16 cellular contexts compared by ENCODE assay signal in the genomic region with DNA sequence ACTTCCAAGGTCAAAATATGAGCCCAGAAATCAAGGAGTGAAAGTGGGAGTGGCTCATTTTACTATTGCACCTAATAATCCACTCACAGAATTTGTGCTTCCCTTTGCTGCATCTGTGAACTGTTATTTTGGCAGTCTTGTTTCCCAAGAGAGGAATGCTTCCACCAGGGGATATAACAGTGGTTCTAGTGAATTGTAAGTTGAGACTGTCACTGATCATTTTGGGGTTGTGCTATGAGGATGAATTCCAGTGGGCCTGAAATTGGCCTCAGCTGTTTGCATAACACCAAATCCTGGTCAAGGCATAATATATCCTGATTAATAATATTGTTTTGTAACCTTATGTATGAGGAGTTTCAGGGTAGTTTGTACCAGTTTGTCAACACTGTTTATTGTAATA. TPM values are rescaled to one million over a fixed set of nuclear protein-coding genes. Genes with fewer than 3 reads are reported as not detected.
A peak's percentile ranks its signal among the peaks of the same experiment; 100 is the strongest.
DNase-seq lines count a peak whose midpoint lies in the region; ATAC-seq and TF ChIP-seq lines count a peak whose summit lies in the region.
"Had no signal": no experiment of that assay in that cellular context is flagged by ENCODE, and none has a peak within 500 bp of the region (broad histone marks: within the 10 kb centered on the region; RNA-seq: fewer than 3 reads in every experiment).

No MANE protein-coding gene starts in this region.

- H3K9me3 Mint-ChIP-seq in nephron progenitor cell = peaks cover 39% of the 10 kb centered on the region
- H3K9me3 Mint-ChIP-seq in stimulated activated effector memory CD8-positive, alpha-beta T cell treated with anti-CD3 and anti-CD28 coated beads, Interleukin-12 subunit alpha, Interleukin-12 subunit beta, amount 100 ng/mL, for 72 hours = peaks cover 8% of the 10 kb centered on the region
- peaks cover 4% of the 10 kb centered on the region for H3K9me3 Mint-ChIP-seq in activated CD4-positive, alpha-beta T cell treated with anti-CD3 and anti-CD28 coated beads, Interleukin-2, amount 10 ng/mL, durations not matched to agents 24 days and 14 days

- no peaks in the 10 kb centered on the region for H3K27me3 Mint-ChIP-seq in nephron progenitor cell (ENCODE audit: low read depth, poor library complexity)
- H3K27me3 Mint-ChIP-seq in activated CD4-positive, alpha-beta T cell treated with anti-CD3 and anti-CD28 coated beads, Interleukin-2, amount 10 ng/mL, durations not matched to agents 24 days and 14 days = peaks cover 27% of the 10 kb centered on the region
- H3K27me3 Mint-ChIP-seq: B cell; CD4-positive, CD25-positive, alpha-beta regulatory T cell had no signal

- H3K27me3 ChIP-seq in adipocyte (replicated peaks; ENCODE audit: control insufficient read depth, insufficient read depth, low read length) = no peaks in the 10 kb centered on the region
- H3K27me3 ChIP-seq: BLaER1 had no signal

- H3K4me3 ChIP-seq in adipocyte (ENCODE audit: low read length) = no peak overlapping the region
- H3K4me3 ChIP-seq: BLaER1, GM23338 had no signal

- no peaks in the 10 kb centered on the region for H3K4me1 Mint-ChIP-seq in nephron progenitor cell
- no peaks in the 10 kb centered on the region for H3K4me1 Mint-ChIP-seq in stimulated activated effector memory CD8-positive, alpha-beta T cell treated with anti-CD3 and anti-CD28 coated beads, Interleukin-12 subunit alpha, Interleukin-12 subunit beta, amount 100 ng/mL, for 72 hours
- no peaks in the 10 kb centered on the region for H3K4me1 Mint-ChIP-seq in activated CD4-positive, alpha-beta T cell treated with anti-CD3 and anti-CD28 coated beads, Interleukin-2, amount 10 ng/mL, durations not matched to agents 24 days and 14 days
- H3K4me1 Mint-ChIP-seq: CD4-positive, CD25-positive, alpha-beta regulatory T cell; GM23338; H9 had no signal

- intact Hi-C loops in activated CD4-positive, alpha-beta T cell treated with anti-CD3 and anti-CD28 coated beads, Interleukin-2, amount 10 ng/mL, durations not matched to agents 24 days and 14 days (cut with micrococcal nuclease) = no loop called here

- H3K36me3 ChIP-seq in adipocyte (ENCODE audit: control insufficient read depth, insufficient read depth, low read length, severe bottlenecking) = no peaks in the 10 kb centered on the region
- H3K36me3 ChIP-seq: BLaER1 had no signal

- H3K9me3 ChIP-seq in adipocyte (ENCODE audit: control insufficient read depth, low read length) = peaks cover 15% of the 10 kb centered on the region

- H3K27ac Mint-ChIP-seq in nephron progenitor cell = peak overlapping the region; percentile 16
- H3K27ac Mint-ChIP-seq in stimulated activated effector memory CD8-positive, alpha-beta T cell treated with anti-CD3 and anti-CD28 coated beads, Interleukin-12 subunit alpha, Interleukin-12 subunit beta, amount 100 ng/mL, for 72 hours = no peak overlapping the region
- H3K27ac Mint-ChIP-seq in activated CD4-positive, alpha-beta T cell treated with anti-CD3 and anti-CD28 coated beads, Interleukin-2, amount 10 ng/mL, durations not matched to agents 24 days and 14 days = no peak overlapping the region
- H3K27ac Mint-ChIP-seq: B cell; CD4-positive, CD25-positive, alpha-beta regulatory T cell; CD8-positive, alpha-beta T cell; GM23338; H9 had no signal

- no peak for ATAC-seq in GM19455 (IDR thresholded peaks at IDR 0.05; ENCODE audit: unreplicated experiment)
- no peak for ATAC-seq in stimulated activated effector memory CD8-positive, alpha-beta T cell treated with anti-CD3 and anti-CD28 coated beads, Interleukin-12 subunit alpha, Interleukin-12 subunit beta, amount 100 ng/mL, for 72 hours
- ATAC-seq: CD8-positive, alpha-beta T cell; GM23338; HCT116 had no signal

- TF ChIP-seq CTCF in nephron progenitor cell (IDR thresholded peaks at IDR 0.05) = no peak

- peaks cover 50% of the 10 kb centered on the region for H3K36me3 Mint-ChIP-seq in nephron progenitor cell (ENCODE audit: low read depth)
- H3K36me3 Mint-ChIP-seq in stimulated activated effector memory CD8-positive, alpha-beta T cell treated with anti-CD3 and anti-CD28 coated beads, Interleukin-12 subunit alpha, Interleukin-12 subunit beta, amount 100 ng/mL, for 72 hours = no peaks in the 10 kb centered on the region
- H3K36me3 Mint-ChIP-seq in activated CD4-positive, alpha-beta T cell treated with anti-CD3 and anti-CD28 coated beads, Interleukin-2, amount 10 ng/mL, durations not matched to agents 24 days and 14 days (ENCODE audit: low read depth) = peaks cover 2% of the 10 kb centered on the region
- H3K36me3 Mint-ChIP-seq: CD4-positive, CD25-positive, alpha-beta regulatory T cell; CD8-positive, alpha-beta T cell had no signal

- H3K4me3 Mint-ChIP-seq in nephron progenitor cell = no peak overlapping the region
- H3K4me3 Mint-ChIP-seq in stimulated activated effector memory CD8-positive, alpha-beta T cell treated with anti-CD3 and anti-CD28 coated beads, Interleukin-12 subunit alpha, Interleukin-12 subunit beta, amount 100 ng/mL, for 72 hours = no peak overlapping the region
- no peak overlapping the region for H3K4me3 Mint-ChIP-seq in activated CD4-positive, alpha-beta T cell treated with anti-CD3 and anti-CD28 coated beads, Interleukin-2, amount 10 ng/mL, durations not matched to agents 24 days and 14 days
- H3K4me3 Mint-ChIP-seq: B cell; CD4-positive, CD25-positive, alpha-beta regulatory T cell; CD8-positive, alpha-beta T cell; GM23338; H9 had no signal

- no peaks in the 10 kb centered on the region for H3K4me1 ChIP-seq in adipocyte (ENCODE audit: control insufficient read depth, insufficient read depth, low read length)
- H3K4me1 ChIP-seq: Caco-2 had no signal

- DNase-seq in adipocyte (ENCODE audit: low read depth) (peak; percentile 18), fibroblast of peridontal ligament (ENCODE audit: extremely low read depth) (peak; percentile 30), nephron progenitor cell (no peak)
- no peak for DNase-seq in stimulated activated effector memory CD8-positive, alpha-beta T cell treated with anti-CD3 and anti-CD28 coated beads, Interleukin-12 subunit alpha, Interleukin-12 subunit beta, amount 100 ng/mL, for 72 hours (ENCODE audit: low spot score in 2 of 2)
- DNase-seq in activated CD4-positive, alpha-beta T cell treated with anti-CD3 and anti-CD28 coated beads, Interleukin-2, amount 10 ng/mL, durations not matched to agents 24 days and 14 days = no peak
- DNase-seq: Caco-2; CD4-positive, CD25-positive, alpha-beta regulatory T cell; CD8-positive, alpha-beta T cell; DMS153; DND-41; H9 had no signal

- no peak overlapping the region for H3K9ac ChIP-seq in adipocyte (ENCODE audit: low read length)
- H3K9ac ChIP-seq: BLaER1 had no signal

RNA-seq across cellular contexts. Expression of gene FAM200C, which starts 14.4 kb away (rescaled TPM):
- total RNA-seq in activated CD4-positive, alpha-beta T cell treated with anti-CD3 and anti-CD28 coated beads, Interleukin-2, amount 10 ng/mL, durations not matched to agents 24 days and 14 days = 1.4 and 1.5 TPM in 2 replicates
- total RNA-seq: CD4-positive, CD25-positive, alpha-beta regulatory T cell had no signal

RNA-seq across cellular contexts. Expression of gene C1QTNF2, which starts 15.1 kb away (rescaled TPM):
- not detected in 2 replicates for total RNA-seq in activated CD4-positive, alpha-beta T cell treated with anti-CD3 and anti-CD28 coated beads, Interleukin-2, amount 10 ng/mL, durations not matched to agents 24 days and 14 days
- total RNA-seq: B cell; CD4-positive, CD25-positive, alpha-beta regulatory T cell; CD8-positive, alpha-beta T cell had no signal

RNA-seq across cellular contexts. Expression of gene SLU7, which starts 33.4 kb away (rescaled TPM):
- total RNA-seq in activated CD4-positive, alpha-beta T cell treated with anti-CD3 and anti-CD28 coated beads, Interleukin-2, amount 10 ng/mL, durations not matched to agents 24 days and 14 days = 38.4 and 39.8 TPM in 2 replicates

RNA-seq across cellular contexts. Expression of gene PTTG1, which starts 36.2 kb away (rescaled TPM):
- total RNA-seq in activated CD4-positive, alpha-beta T cell treated with anti-CD3 and anti-CD28 coated beads, Interleukin-2, amount 10 ng/mL, durations not matched to agents 24 days and 14 days = 88.9 and 94.3 TPM in 2 replicates

Comparison
In these comparisons a context has a peak if more than half of its experiments do, and no peak if none do; other contexts are left out.
1. DNase-seq: peak in adipocyte (single experiment) and fibroblast of peridontal ligament (single experiment); none in nephron progenitor cell (single experiment), stimulated activated effector memory CD8-positive, alpha-beta T cell treated with anti-CD3 and anti-CD28 coated beads, Interleukin-12 subunit alpha, Interleukin-12 subunit beta, amount 100 ng/mL, for 72 hours (0 of 2) and activated CD4-positive, alpha-beta T cell treated with anti-CD3 and anti-CD28 coated beads, Interleukin-2, amount 10 ng/mL, durations not matched to agents 24 days and 14 days (single experiment).